8 cellular contexts compared by ENCODE assay signal in the genomic region with DNA sequence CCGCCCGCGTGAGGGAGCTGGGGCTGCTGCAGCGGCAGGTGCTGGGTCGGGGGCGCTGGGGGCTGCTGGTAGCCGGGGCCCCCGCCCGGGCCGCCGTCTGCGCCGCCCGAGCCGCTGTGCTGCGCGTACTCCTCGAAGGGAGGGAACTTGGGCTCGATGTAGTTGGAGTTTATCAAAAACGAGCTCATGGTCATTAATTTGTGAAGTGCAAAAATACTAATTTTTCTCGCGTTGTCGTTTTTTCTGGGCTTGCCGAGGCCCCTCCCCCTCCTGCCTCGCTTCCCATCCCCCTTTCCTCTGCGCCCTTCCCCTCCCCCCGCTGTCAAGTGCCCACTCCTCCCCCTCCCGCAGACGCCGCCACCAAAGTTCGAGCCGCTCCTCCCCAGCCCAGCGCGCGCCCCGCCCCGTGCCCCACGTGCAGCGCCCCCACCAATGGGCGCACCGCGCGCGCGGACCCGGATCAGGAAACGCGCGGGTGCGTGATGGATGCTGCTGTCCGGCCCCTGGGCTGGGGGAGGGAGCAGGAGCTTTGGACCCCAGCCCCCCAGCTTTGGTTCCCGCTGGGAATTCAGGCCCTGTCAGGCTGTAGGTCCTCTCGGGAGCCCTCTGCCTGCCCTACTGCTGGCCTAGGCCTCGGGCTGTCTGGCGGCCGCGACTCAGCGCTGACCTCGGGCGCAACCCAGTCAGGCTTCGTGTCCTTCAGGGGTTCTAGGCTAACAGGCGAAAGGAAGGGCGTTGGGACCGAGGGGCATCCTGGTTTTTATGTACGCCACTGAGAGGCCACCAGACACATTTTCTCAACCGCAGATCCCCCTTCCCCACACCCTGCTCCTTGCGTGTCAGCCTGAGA. TPM values are rescaled to one million over a fixed set of nuclear protein-coding genes. Genes with fewer than 3 reads are reported as not detected.
DNase-seq lines count a peak whose midpoint lies in the region; ATAC-seq and TF ChIP-seq lines count a peak whose summit lies in the region.

A gene (minus strand): TSS at position 218 of the 850 bp plus-strand sequence. CDS start 24 bp downstream, at position 194.

- peak within 1 kb of the TSS; percentile 79 for H3K9ac ChIP-seq in muscle layer of colon (ENCODE audit: low read length)

- H3K27ac Mint-ChIP-seq in endothelial cell (ENCODE audit: unreplicated experiment) = no peak within 1 kb of the TSS

- H3K36me3 Mint-ChIP-seq in endothelial cell (ENCODE audit: low read depth, unreplicated experiment) = no peaks in the 10 kb centered on the region

- TF ChIP-seq CTCF in endothelial cell (IDR thresholded peaks at IDR 0.05; ENCODE audit: unreplicated experiment) = no peak

- H3K27me3 ChIP-seq in muscle layer of colon (ENCODE audit: control insufficient read depth in 1 of 2, insufficient read depth in 2 of 2, low read length in 2 of 2) = no peaks in the 10 kb centered on the region

- H3K9me3 Mint-ChIP-seq in endothelial cell (ENCODE audit: unreplicated experiment) = no peaks in the 10 kb centered on the region

- peak within 1 kb of the TSS; percentile 77 for H3K27ac ChIP-seq in muscle layer of colon (ENCODE audit: low read depth, low read length)

- DNase-seq in NCI-H2196 treated with DMSO at 0.1 percent for 48 hours (lab: John Stamatoyannopoulos, UW; ENCODE audit: unreplicated experiment) (peak; percentile 55), endothelial cell (ENCODE audit: low spot score) (peak; percentile 81), KG1 (lab: John Stamatoyannopoulos, UW) (no peak)
- DNase-seq in activated CD8-positive, alpha-beta memory T cell treated with anti-CD3 and anti-CD28 coated beads for 4 hours (ENCODE audit: low read depth in 2 of 2) = peak; percentile 39 to 54
- DNase-seq in stimulated activated CD8-positive, alpha-beta memory T cell treated with anti-CD3 and anti-CD28 coated beads, Interleukin-7, amount 100 ng/mL, for 1 hour (ENCODE audit: low read depth in 2 of 2) = peak; percentile 32 to 40

- no peaks in the 10 kb centered on the region for H3K36me3 ChIP-seq in muscle layer of colon (ENCODE audit: insufficient read depth, low read length)

- peak within 1 kb of the TSS; percentile 43 for H3K4me3 Mint-ChIP-seq in endothelial cell (ENCODE audit: unreplicated experiment)

- peaks cover 82% of the 10 kb centered on the region for H3K4me1 ChIP-seq in muscle layer of colon (ENCODE audit: insufficient read depth, low read length)

- peaks cover 11% of the 10 kb centered on the region for H3K4me1 Mint-ChIP-seq in endothelial cell (ENCODE audit: unreplicated experiment)

- peak within 1 kb of the TSS; percentile 69 to 75 for H3K4me3 ChIP-seq in muscle layer of colon (ENCODE audit: low read depth in 1 of 2, low read length in 2 of 2)

- ATAC-seq in GM18511 (IDR thresholded peaks at IDR 0.05; ENCODE audit: unreplicated experiment) (peak; percentile 89), HG03196 (IDR thresholded peaks at IDR 0.05; ENCODE audit: unreplicated experiment) (no peak)

- H3K9me3 ChIP-seq in muscle layer of colon (ENCODE audit: low read length) = no peaks in the 10 kb centered on the region

- H3K27me3 Mint-ChIP-seq in endothelial cell (ENCODE audit: unreplicated experiment) = peaks cover 37% of the 10 kb centered on the region

RNA-seq across cellular contexts. Expression of the gene that starts here (rescaled TPM):
- 0.31 TPM for total RNA-seq in endothelial cell (ENCODE audit: unreplicated experiment)

Comparison
In these comparisons a context has a peak if more than half of its experiments do, and no peak if none do; other contexts are left out.
1. Peak in DNase-seq in endothelial cell; RNA of the gene not detected or under 1 TPM.